In genomic region chr16:70418274-70418992, GRCh38 we compare ENCODE assay signal across 16 cellular contexts. TPM values are rescaled to one million over a fixed set of nuclear protein-coding genes. Genes with fewer than 3 reads are reported as not detected.
DNase-seq lines count a peak whose midpoint lies in the region; ATAC-seq and TF ChIP-seq lines count a peak whose summit lies in the region.
"Had no signal": no experiment of that assay in that cellular context is flagged by ENCODE, and none has a peak within 500 bp of the region (broad histone marks: within the 10 kb centered on the region; RNA-seq: fewer than 3 reads in every experiment).

No MANE protein-coding gene starts in this region.

- no peaks in the 10 kb centered on the region for H3K36me3 Mint-ChIP-seq in T-helper 2 cell treated with Interferon-gamma antibody and Interleukin-4, amounts not matched to agents 5 μg/mL and 100 μg/mL, for 36 hours (ENCODE audit: low read depth)
- peaks cover 9% of the 10 kb centered on the region for H3K36me3 Mint-ChIP-seq in activated naive CD4-positive, alpha-beta T cell treated with anti-CD3 and anti-CD28 coated beads, Interleukin-2, amount 10 ng/mL, durations not matched to agents 7 days and 5 days

- H3K9me3 ChIP-seq in neutrophil (no peaks in the 10 kb centered on the region), esophagus muscularis mucosa (no peaks in the 10 kb centered on the region)
- H3K9me3 ChIP-seq: A549, HAP-1 had no signal

- 87% methylated on average over 13 of the region's 13 CpGs for WGBS in esophagus muscularis mucosa

- no peaks in the 10 kb centered on the region for H4K20me1 ChIP-seq in KMS-11 (ENCODE audit: insufficient read depth)

- ATAC-seq in GM21723 (IDR thresholded peaks at IDR 0.05; ENCODE audit: unreplicated experiment), result no peak
- ATAC-seq: SK-N-SH treated with all-trans-retinoic acid at 6 μM for 48 hours had no signal

- TF ChIP-seq CTCF in KMS-11 (conservative IDR thresholded peaks at IDR 0.05; ENCODE audit: low read depth, low read length), result no peak
- TF ChIP-seq CTCF in neutrophil (IDR thresholded peaks at IDR 0.05), result no peak
- TF ChIP-seq CTCF in esophagus muscularis mucosa (IDR thresholded peaks at IDR 0.05), result no peak

- H3K36me3 ChIP-seq in KMS-11 (ENCODE audit: insufficient read depth), result no peaks in the 10 kb centered on the region
- H3K36me3 ChIP-seq in neutrophil, result peaks cover 7% of the 10 kb centered on the region
- peaks cover 0 to 7% (median 2%) of the 10 kb centered on the region in 4 donors for H3K36me3 ChIP-seq in esophagus muscularis mucosa
- H3K36me3 ChIP-seq: HAP-1 had no signal

- no peak for TF ChIP-seq EP300 in esophagus muscularis mucosa (IDR thresholded peaks at IDR 0.05)

- peaks cover 26% of the 10 kb centered on the region for H3K4me1 Mint-ChIP-seq in T-helper 2 cell treated with Interferon-gamma antibody and Interleukin-4, amounts not matched to agents 5 μg/mL and 100 μg/mL, for 36 hours (ENCODE audit: low read depth)
- peaks cover 41% of the 10 kb centered on the region for H3K4me1 Mint-ChIP-seq in activated naive CD4-positive, alpha-beta T cell treated with anti-CD3 and anti-CD28 coated beads, Interleukin-2, amount 10 ng/mL, durations not matched to agents 7 days and 5 days

- H3K79me2 ChIP-seq in KMS-11 (ENCODE audit: insufficient read depth, low read depth), result peaks cover 80% of the 10 kb centered on the region

- H3K27ac Mint-ChIP-seq in T-helper 2 cell treated with Interferon-gamma antibody and Interleukin-4, amounts not matched to agents 5 μg/mL and 100 μg/mL, for 36 hours, result peak overlapping the region; percentile 58
- peak overlapping the region; percentile 87 for H3K27ac Mint-ChIP-seq in activated naive CD4-positive, alpha-beta T cell treated with anti-CD3 and anti-CD28 coated beads, Interleukin-2, amount 10 ng/mL, durations not matched to agents 7 days and 5 days
- H3K27ac Mint-ChIP-seq: type B pancreatic cell had no signal

- H3K27me3 ChIP-seq in KMS-11 (ENCODE audit: insufficient read depth, low read depth), result no peaks in the 10 kb centered on the region
- H3K27me3 ChIP-seq in neutrophil, result no peaks in the 10 kb centered on the region
- no peaks in the 10 kb centered on the region for H3K27me3 ChIP-seq in esophagus muscularis mucosa

- peak overlapping the region; percentile 32 for H3K4me3 Mint-ChIP-seq in T-helper 2 cell treated with Interferon-gamma antibody and Interleukin-4, amounts not matched to agents 5 μg/mL and 100 μg/mL, for 36 hours
- peak overlapping the region; percentile 52 for H3K4me3 Mint-ChIP-seq in activated naive CD4-positive, alpha-beta T cell treated with anti-CD3 and anti-CD28 coated beads, Interleukin-2, amount 10 ng/mL, durations not matched to agents 7 days and 5 days
- H3K4me3 Mint-ChIP-seq: type B pancreatic cell had no signal

- TF ChIP-seq POLR2A in esophagus muscularis mucosa (IDR thresholded peaks at IDR 0.05; ENCODE audit: low read depth), result no peak

- no peak for DNase-seq in T-helper 2 cell treated with Interferon-gamma antibody and Interleukin-4, amounts not matched to agents 5 μg/mL and 100 μg/mL, for 36 hours (ENCODE audit: low spot score)
- no peak for DNase-seq in T-helper 2 cell
- peak; percentile 36 for DNase-seq in activated naive CD4-positive, alpha-beta T cell treated with anti-CD3 and anti-CD28 coated beads, Interleukin-2, amount 10 ng/mL, durations not matched to agents 7 days and 5 days
- DNase-seq in esophagus muscularis mucosa (ENCODE audit: extremely low spot score), result no peak
- no peak for DNase-seq in central memory CD4-positive, alpha-beta T cell
- DNase-seq: DMS 273 treated with DMSO at 0.1 percent for 48 hours, IMR-90, NCI-H1694 treated with DMSO at 0.1 percent for 48 hours had no signal

- intact Hi-C loops in esophagus muscularis mucosa (cut with DNase I), result no loop called here

- CTCF ChIA-PET in activated naive CD4-positive, alpha-beta T cell treated with anti-CD3 and anti-CD28 coated beads, Interleukin-2, amount 10 ng/mL, durations not matched to agents 7 days and 5 days (lab: Charles Lee), result interaction anchor here (0.9 to 1.5 kb wide), 3 partner anchors 14 to 28 kb away, joined by 3 to 4 read pairs (median 3); no protein-coding TSS in a partner anchor

- H3K4me1 ChIP-seq in KMS-11 (ENCODE audit: low read depth, poor library complexity, severe bottlenecking), result peaks cover 95% of the 10 kb centered on the region
- H3K4me1 ChIP-seq in neutrophil (ENCODE audit: control insufficient read depth in 1 of 2, insufficient read depth in 1 of 2, low read depth in 1 of 2, low read length in 1 of 2), result peaks cover 68 to 70% of the 10 kb centered on the region in 2 experiments
- H3K4me1 ChIP-seq in esophagus muscularis mucosa, result peaks cover 47 to 62% (median 54%) of the 10 kb centered on the region in 4 donors
- H3K4me1 ChIP-seq: HAP-1 had no signal

- H3K4me2 ChIP-seq in KMS-11, result peak overlapping the region; percentile 99
- H3K4me2 ChIP-seq: A549 had no signal

- H3K4me3 ChIP-seq in KMS-11 (IDR thresholded peaks at IDR 0.05; ENCODE audit: insufficient read depth, low read depth, low read length) (no peak overlapping the region), neutrophil (ENCODE audit: low read depth in 1 of 2, low read length in 1 of 2) (peak overlapping the region in 1 of 2 experiments; percentile 23), esophagus muscularis mucosa (no peak overlapping the region)
- H3K4me3 ChIP-seq: A549, HAP-1 had no signal

- no peaks in the 10 kb centered on the region for H3K9me3 Mint-ChIP-seq in T-helper 2 cell treated with Interferon-gamma antibody and Interleukin-4, amounts not matched to agents 5 μg/mL and 100 μg/mL, for 36 hours
- no peaks in the 10 kb centered on the region for H3K9me3 Mint-ChIP-seq in activated naive CD4-positive, alpha-beta T cell treated with anti-CD3 and anti-CD28 coated beads, Interleukin-2, amount 10 ng/mL, durations not matched to agents 7 days and 5 days
- H3K9me3 Mint-ChIP-seq: type B pancreatic cell had no signal

- H3K27ac ChIP-seq in KMS-11 (peak overlapping the region; percentile 95), neutrophil (peak overlapping the region; percentile 99), esophagus muscularis mucosa (replicated peaks in 1 of 4) (no peak overlapping the region)
- H3K27ac ChIP-seq: epithelial cell of prostate had no signal

- H2AFZ ChIP-seq in KMS-11 (ENCODE audit: low read depth), result no peak overlapping the region

- H3K27me3 Mint-ChIP-seq in T-helper 2 cell treated with Interferon-gamma antibody and Interleukin-4, amounts not matched to agents 5 μg/mL and 100 μg/mL, for 36 hours (ENCODE audit: low read depth), result no peaks in the 10 kb centered on the region
- H3K27me3 Mint-ChIP-seq in activated naive CD4-positive, alpha-beta T cell treated with anti-CD3 and anti-CD28 coated beads, Interleukin-2, amount 10 ng/mL, durations not matched to agents 7 days and 5 days, result no peaks in the 10 kb centered on the region
- H3K27me3 Mint-ChIP-seq: type B pancreatic cell had no signal

- peak overlapping the region; percentile 60; the same call in 1 of the 2 replicates for H3K9ac ChIP-seq in KMS-11

RNA-seq across cellular contexts. Expression of gene ST3GAL2, which starts 20.5 kb away (rescaled TPM):
- 10 to 100 TPM; 18.6 to 34.9 (median 27.2) TPM for total RNA-seq in esophagus muscularis mucosa

RNA-seq across cellular contexts. Expression of gene FCSK, which starts 36.0 kb away (rescaled TPM):
- 10 to 100 TPM in 3 of 4 donors, 1 to 10 TPM in 1; 8.3 to 13.7 (median 12.3) TPM for total RNA-seq in esophagus muscularis mucosa

Comparison
In these comparisons a context has a peak if more than half of its experiments do, and no peak if none do; other contexts are left out.
1. H3K27ac ChIP-seq: peak in KMS-11 (single experiment) and neutrophil (single experiment); none in esophagus muscularis mucosa (0 of 4).